11 cellular contexts compared by ENCODE assay signal in the genomic region with DNA sequence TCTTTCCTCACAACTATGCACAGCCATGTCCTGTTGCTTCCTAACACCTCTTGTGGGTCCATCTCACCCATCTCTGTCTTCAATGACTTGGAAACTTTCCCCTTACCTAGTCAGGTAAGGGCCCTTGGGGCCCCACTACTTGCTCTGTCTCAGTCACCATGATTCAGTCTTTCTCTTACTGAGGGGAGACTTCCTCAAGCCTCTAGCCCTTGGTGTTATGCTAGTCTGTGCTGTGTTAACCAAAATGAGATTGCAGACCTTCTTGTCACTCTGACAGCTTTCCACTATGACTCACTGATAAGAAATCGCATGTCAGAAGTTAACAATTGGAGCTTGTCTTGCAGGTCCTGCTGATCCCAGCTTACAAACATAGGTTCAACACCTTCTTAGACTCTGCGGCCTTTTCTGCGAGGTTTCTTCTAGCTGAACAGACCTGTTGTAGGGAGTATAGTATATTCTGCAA.
DNase-seq lines count a peak whose midpoint lies in the region; ATAC-seq, FAIRE-seq and TF ChIP-seq lines count a peak whose summit lies in the region.
"Had no signal": no experiment of that assay in that cellular context is flagged by ENCODE, and none has a peak within 500 bp of the region (broad histone marks: within the 10 kb centered on the region; RNA-seq: fewer than 3 reads in every experiment).

No MANE protein-coding gene starts in this region.

- peak overlapping the region; percentile 32 for H3K4me3 Mint-ChIP-seq in Caco-2 (ENCODE audit: unreplicated experiment)
- H3K4me3 Mint-ChIP-seq in activated T-cell treated with anti-CD3 and anti-CD28 coated beads, Interleukin-2, amount 50 U/mL, for 72 hours: no peak overlapping the region
- H3K4me3 Mint-ChIP-seq: CD4-positive, alpha-beta T cell had no signal

- BruUV-seq in Caco-2 (replicated peaks; lab: Mats Ljungman, UMichigan): no TSS peak
- no TSS peak for BruUV-seq in HepG2 (replicated peaks; lab: Mats Ljungman, UMichigan)

- H3K27me3 ChIP-seq in Caco-2 (replicated peaks; ENCODE audit: control insufficient read depth, insufficient read depth, low read length) (no peaks in the 10 kb centered on the region), HepG2 (ENCODE audit: control insufficient read depth in 1 of 2, insufficient read depth in 2 of 2, low read length in 2 of 2) (no peaks in the 10 kb centered on the region), neuronal stem cell (ENCODE audit: control insufficient read depth in 3 of 3, insufficient read depth in 3 of 3, low read depth in 1 of 3, low read length in 3 of 3) (no peaks in the 10 kb centered on the region)

- no peak for TF ChIP-seq RAD21 in HepG2 (CRISPR knock-in tag; IDR thresholded peaks at IDR 0.05)

- POLR2A ChIA-PET in Caco-2 (lab: Charles Lee) (interaction anchor here (1.4 kb wide), 1 partner anchor 74 kb away, joined by 14 read pairs; the partner anchor contains the start of gene SLC40A1), HepG2 (lab: Yijun Ruan, JAX) (interaction anchor here (0.6 to 2.0 kb wide), 8 partner anchors 15 to 74 kb away, joined by 3 to 17 read pairs (median 4); partner anchors contain the start of gene SLC40A1)

- peak; percentile 99 for ATAC-seq in activated T-cell treated with anti-CD3 and anti-CD28 coated beads, Interleukin-2, amount 50 U/mL, for 72 hours (replicated peaks in 1 of 2)
- ATAC-seq in HepG2 (peak; percentile 89), HG03460 (IDR thresholded peaks at IDR 0.05; ENCODE audit: unreplicated experiment) (no peak), HG03175 (IDR thresholded peaks at IDR 0.05; ENCODE audit: unreplicated experiment) (no peak)

- H2BK12ac ChIP-seq in neuronal stem cell (ENCODE audit: low read length): no peak overlapping the region

- H3K4me3 ChIP-seq in Caco-2 (ENCODE audit: low read depth, low read length) (no peak overlapping the region), HepG2 (replicated peaks in 1 of 3; ENCODE audit: insufficient read depth in 1 of 3, low read depth in 2 of 3, low read length in 3 of 3) (no peak overlapping the region), neuronal stem cell (ENCODE audit: low read length in 2 of 2) (no peak overlapping the region)

- H2BK5ac ChIP-seq in neuronal stem cell (ENCODE audit: low read length): no peak overlapping the region

- H3K4me2 ChIP-seq in HepG2 (ENCODE audit: low read depth, low read length): no peak overlapping the region
- H3K4me2 ChIP-seq in neuronal stem cell (ENCODE audit: insufficient read depth, low read length, poor library complexity, severe bottlenecking): no peak overlapping the region

- H4K8ac ChIP-seq in neuronal stem cell (ENCODE audit: low read depth, low read length): no peak overlapping the region

- H3K79me2 ChIP-seq in HepG2 (ENCODE audit: insufficient read depth, low read length): no peaks in the 10 kb centered on the region

- no peak overlapping the region for H3K27ac ChIP-seq in HepG2 (ENCODE audit: extremely low read length, insufficient read depth, low read length)
- H3K27ac ChIP-seq in neuronal stem cell (replicated peaks; ENCODE audit: low read length): no peak overlapping the region

- TF ChIP-seq CTCF in Caco-2 (IDR thresholded peaks at IDR 0.05; ENCODE audit: insufficient read depth in 1 of 2, low read depth in 1 of 2, low read length in 1 of 2, severe bottlenecking in 1 of 2, unreplicated experiment in 1 of 2): no peak
- no peak for TF ChIP-seq CTCF in HepG2 (CRISPR knock-in tag; IDR thresholded peaks at IDR 0.05)

- TF ChIP-seq EP300 in HepG2 (IDR thresholded peaks at IDR 0.05; ENCODE audit: low read depth in 2 of 2, low read length in 2 of 2) (peak in 1 of 2 experiments; percentile 65; a peak in 2 of 4 replicates), HepG2 (CRISPR knock-in tag; IDR thresholded peaks at IDR 0.05; ENCODE audit: borderline replicate concordance) (peak; percentile 61)

- no peak overlapping the region for H3K4ac ChIP-seq in neuronal stem cell (ENCODE audit: low read length)

- no peaks in the 10 kb centered on the region for H3K79me1 ChIP-seq in neuronal stem cell (ENCODE audit: low read depth, low read length)

- DNase-seq in Caco-2 (peak; percentile 66 to 69), Kasumi-1 (lab: John Stamatoyannopoulos, UW) (peak; percentile 20 to 26), HepG2 (ENCODE audit: low spot score) (peak; percentile 87), neuronal stem cell (ENCODE audit: low spot score) (no peak), ureter (ENCODE audit: low spot score) (no peak)
- peak; percentile 7 to 34 for DNase-seq in activated T-cell treated with anti-CD3 and anti-CD28 coated beads, Interleukin-2, amount 50 U/mL, for 72 hours
- DNase-seq: CD4-positive, alpha-beta T cell; NCI-H2171 treated with DMSO at 0.1 percent for 48 hours; retina had no signal

- no peaks in the 10 kb centered on the region for H3K27me3 Mint-ChIP-seq in Caco-2 (ENCODE audit: insufficient read depth, unreplicated experiment)
- H3K27me3 Mint-ChIP-seq in activated T-cell treated with anti-CD3 and anti-CD28 coated beads, Interleukin-2, amount 50 U/mL, for 72 hours (ENCODE audit: low read depth): no peaks in the 10 kb centered on the region
- H3K27me3 Mint-ChIP-seq: CD4-positive, alpha-beta T cell had no signal

- peaks cover 12% of the 10 kb centered on the region for H3K9me3 Mint-ChIP-seq in Caco-2 (ENCODE audit: unreplicated experiment)
- H3K9me3 Mint-ChIP-seq in activated T-cell treated with anti-CD3 and anti-CD28 coated beads, Interleukin-2, amount 50 U/mL, for 72 hours: peaks cover 4 to 8% of the 10 kb centered on the region in 2 donors
- H3K9me3 Mint-ChIP-seq: CD4-positive, alpha-beta T cell had no signal

- CTCF ChIA-PET in Caco-2 (lab: Charles Lee): interaction anchor here (0.6 to 1.2 kb wide), 3 partner anchors 21 to 127 kb away, joined by 3 to 4 read pairs (median 3); partner anchors contain the start of gene SLC40A1
- CTCF ChIA-PET in HepG2 (lab: Yijun Ruan, JAX; ENCODE audit: low intra/inter-chr PET ratio, low total read pairs): interaction anchor here (1.1 kb wide), 1 partner anchor 15 kb away, joined by 3 read pairs; no protein-coding TSS in a partner anchor

- no peak overlapping the region for H3K23ac ChIP-seq in neuronal stem cell (ENCODE audit: low read depth, low read length, poor library complexity)

- peak overlapping the region; percentile 93 for H3K27ac Mint-ChIP-seq in Caco-2 (ENCODE audit: unreplicated experiment)
- no peak overlapping the region for H3K27ac Mint-ChIP-seq in activated T-cell treated with anti-CD3 and anti-CD28 coated beads, Interleukin-2, amount 50 U/mL, for 72 hours
- H3K27ac Mint-ChIP-seq: CD4-positive, alpha-beta T cell had no signal

- intact Hi-C loops in Caco-2 (cut with micrococcal nuclease; ENCODE audit: unreplicated experiment): loop anchor here (1.0 to 2.0 kb wide), 4 partner anchors 36 to 122 kb away; no protein-coding TSS in a partner anchor
- intact Hi-C loops in HepG2 (cut with micrococcal nuclease; ENCODE audit: unreplicated experiment): loop anchor here (2.0 to 5.0 kb wide), 2 partner anchors 16 to 51 kb away; no protein-coding TSS in a partner anchor

- no peak overlapping the region for H2BK120ac ChIP-seq in neuronal stem cell (ENCODE audit: low read depth, low read length)

- no peak overlapping the region for H3K18ac ChIP-seq in neuronal stem cell (ENCODE audit: low read length)

- H3K36me3 Mint-ChIP-seq in Caco-2 (ENCODE audit: insufficient read depth, unreplicated experiment): no peaks in the 10 kb centered on the region
- peaks cover 0 to 3% of the 10 kb centered on the region in 2 donors for H3K36me3 Mint-ChIP-seq in activated T-cell treated with anti-CD3 and anti-CD28 coated beads, Interleukin-2, amount 50 U/mL, for 72 hours (ENCODE audit: insufficient read depth in 2 of 2)

- no peak for TF ChIP-seq POLR2A in HepG2 (IDR thresholded peaks at IDR 0.05; ENCODE audit: insufficient read depth in 1 of 2, low read depth in 2 of 2, low read length in 2 of 2)

- H3K36me3 ChIP-seq in Caco-2 (ENCODE audit: control insufficient read depth, insufficient read depth, low read length) (no peaks in the 10 kb centered on the region), HepG2 (replicated peaks in 1 of 2; ENCODE audit: control insufficient read depth in 1 of 2, insufficient read depth in 2 of 2, low read length in 2 of 2) (no peaks in the 10 kb centered on the region), neuronal stem cell (replicated peaks in 1 of 2; ENCODE audit: control insufficient read depth in 2 of 2, insufficient read depth in 2 of 2, low read length in 2 of 2) (no peaks in the 10 kb centered on the region)

- H3K9me3 ChIP-seq in Caco-2 (peaks cover 8% of the 10 kb centered on the region; the same call in 1 of the 2 replicates), HepG2 (ENCODE audit: low read length) (0 out of 2 replicates have a peak, but pooled peaks cover 11% of the 10 kb centered on the region), neuronal stem cell (replicated peaks in 1 of 2; ENCODE audit: control insufficient read depth in 2 of 2, insufficient read depth in 1 of 2, low read depth in 1 of 2, low read length in 2 of 2) (no peaks in the 10 kb centered on the region)

- H3K14ac ChIP-seq in neuronal stem cell (ENCODE audit: low read length): no peak overlapping the region

- H3K9ac ChIP-seq in HepG2 (ENCODE audit: insufficient read depth, low read depth, low read length) (no peak overlapping the region), neuronal stem cell (ENCODE audit: low read depth, low read length, poor library complexity) (no peak overlapping the region)

- no peak overlapping the region for H2AK5ac ChIP-seq in neuronal stem cell (ENCODE audit: low read depth, low read length)

- H4K91ac ChIP-seq in neuronal stem cell (ENCODE audit: low read depth, low read length, poor library complexity): no peak overlapping the region

- H3K4me1 ChIP-seq in Caco-2: peaks cover 33% of the 10 kb centered on the region
- peaks cover 41% of the 10 kb centered on the region for H3K4me1 ChIP-seq in HepG2 (ENCODE audit: insufficient read depth, low read length)
- no peaks in the 10 kb centered on the region for H3K4me1 ChIP-seq in neuronal stem cell (ENCODE audit: control insufficient read depth in 2 of 2, insufficient read depth in 1 of 2, low read depth in 1 of 2, low read length in 2 of 2)

- WGBS in HepG2 (ENCODE audit: low lambda C conversion rate): 11% methylated on average over 3 of the region's 3 CpGs
- no CpG with 5 or more reads among the region's 3 CpGs for WGBS in neuronal stem cell (ENCODE audit: extremely low coverage in 2 of 2, insufficient read length in 2 of 2, insufficient replicate concordance in 1 of 2), 2 donors

- H2BK15ac ChIP-seq in neuronal stem cell (ENCODE audit: low read length): no peak overlapping the region

- peaks cover 25% of the 10 kb centered on the region for H3K4me1 Mint-ChIP-seq in Caco-2 (ENCODE audit: low read depth, unreplicated experiment)
- peaks cover 18% of the 10 kb centered on the region for H3K4me1 Mint-ChIP-seq in activated T-cell treated with anti-CD3 and anti-CD28 coated beads, Interleukin-2, amount 50 U/mL, for 72 hours (ENCODE audit: low read depth)

- in situ Hi-C loops in HepG2 (cut with HindIII; ENCODE audit: extremely low pct_ligation_motif_present, low pct_unique_long_range_greater_than_20kb): no loop called here

- H2AFZ ChIP-seq in HepG2 (ENCODE audit: low read length) (no peak overlapping the region), neuronal stem cell (ENCODE audit: low read length) (no peak overlapping the region)

- FAIRE-seq in HepG2 (lab: Jason Lieb, UNC): peak; percentile 56

- H4K20me1 ChIP-seq in HepG2 (ENCODE audit: insufficient read depth, low read length): no peaks in the 10 kb centered on the region

Comparison
In these comparisons a context has a peak if more than half of its experiments do, and no peak if none do; other contexts are left out.
1. DNase-seq: peak in Caco-2 (2 of 2), Kasumi-1 (2 of 2), activated T-cell treated with anti-CD3 and anti-CD28 coated beads, Interleukin-2, amount 50 U/mL, for 72 hours (2 of 2) and HepG2 (single experiment); none in neuronal stem cell (single experiment) and ureter (single experiment).
2. ATAC-seq: peak in activated T-cell treated with anti-CD3 and anti-CD28 coated beads, Interleukin-2, amount 50 U/mL, for 72 hours (2 of 2) and HepG2 (single experiment); none in HG03460 (single experiment) and HG03175 (single experiment).